Comparison of ENCODE assay signal across 9 cellular contexts in genomic region chr22:42820075-42820763, GRCh38. TPM values are rescaled to one million over a fixed set of nuclear protein-coding genes. Genes with fewer than 3 reads are reported as not detected.
DNase-seq lines count a peak whose midpoint lies in the region; ATAC-seq, FAIRE-seq and TF ChIP-seq lines count a peak whose summit lies in the region.
"Had no signal": no experiment of that assay in that cellular context is flagged by ENCODE, and none has a peak within 500 bp of the region (broad histone marks: within the 10 kb centered on the region; RNA-seq: fewer than 3 reads in every experiment).

No MANE protein-coding gene starts in this region.

- peak; percentile 78 for FAIRE-seq in GM19239 (lab: Jason Lieb, UNC)
- FAIRE-seq: TTC549 had no signal

- 54% methylated on average over 9 of the region's 9 CpGs for WGBS in esophagus muscularis mucosa
- 55% methylated on average over 9 of the region's 9 CpGs for WGBS in prostate gland
- WGBS in sigmoid colon, 2 donors: 60 to 65% methylated on average over 9 of the region's 9 CpGs

- DNase-seq in GM19239 (ENCODE audit: insufficient read length, low spot score) (no peak), OCI-M1 (lab: John Stamatoyannopoulos, UW) (peak; percentile 38), esophagus muscularis mucosa (ENCODE audit: extremely low spot score) (no peak), prostate gland (ENCODE audit: low spot score) (no peak), D341Med (ENCODE audit: low spot score) (no peak), sigmoid colon (no peak)

- ATAC-seq in HG02763 (IDR thresholded peaks at IDR 0.05; ENCODE audit: unreplicated experiment) (no peak), GM19351 (IDR thresholded peaks at IDR 0.05; ENCODE audit: unreplicated experiment) (no peak)

- H3K4me3 ChIP-seq in esophagus muscularis mucosa (no peak overlapping the region), prostate gland (no peak overlapping the region), sigmoid colon (no peak overlapping the region)

- H3K27ac ChIP-seq in esophagus muscularis mucosa (replicated peaks in 1 of 4) (peak overlapping the region in 1 of 4 donors; percentile 5), prostate gland (peak overlapping the region; percentile 73 to 83), sigmoid colon (peak overlapping the region in 1 of 4 donors; percentile 5)

- TF ChIP-seq POLR2A in esophagus muscularis mucosa (IDR thresholded peaks at IDR 0.05; ENCODE audit: low read depth) (no peak), prostate gland (IDR thresholded peaks at IDR 0.05) (no peak), sigmoid colon (IDR thresholded peaks at IDR 0.05) (no peak)

- H3K36me3 ChIP-seq in esophagus muscularis mucosa (peaks cover 17 to 61% (median 54%) of the 10 kb centered on the region in 4 donors), prostate gland (peaks cover 0 to 2% of the 10 kb centered on the region in 2 donors), sigmoid colon (peaks cover 5 to 58% (median 16%) of the 10 kb centered on the region in 4 donors)

- H3K4me1 ChIP-seq in esophagus muscularis mucosa: peaks cover 0 to 14% (median 12%) of the 10 kb centered on the region in 4 donors
- peaks cover 11% of the 10 kb centered on the region for H3K4me1 ChIP-seq in prostate gland (replicated peaks)
- H3K4me1 ChIP-seq in sigmoid colon: peaks cover 0 to 12% (median 7%) of the 10 kb centered on the region in 4 donors

- H3K27me3 ChIP-seq in esophagus muscularis mucosa: no peaks in the 10 kb centered on the region
- no peaks in the 10 kb centered on the region for H3K27me3 ChIP-seq in prostate gland (replicated peaks; ENCODE audit: insufficient read depth)
- no peaks in the 10 kb centered on the region for H3K27me3 ChIP-seq in sigmoid colon

- TF ChIP-seq EP300 in esophagus muscularis mucosa (IDR thresholded peaks at IDR 0.05): no peak
- TF ChIP-seq EP300 in sigmoid colon (IDR thresholded peaks at IDR 0.05): no peak

- intact Hi-C loops in esophagus muscularis mucosa (cut with DNase I) (no loop called here), prostate gland (cut with DNase I) (no loop called here), sigmoid colon (cut with DNase I) (no loop called here)

- peak; percentile 42 to 57 (median 55) for TF ChIP-seq CTCF in esophagus muscularis mucosa (IDR thresholded peaks at IDR 0.05)
- peak in 2 of 4 experiments; percentile 21 to 83 for TF ChIP-seq CTCF in prostate gland (IDR thresholded peaks at IDR 0.05)
- peak in 2 of 4 experiments; percentile 44 to 60 for TF ChIP-seq CTCF in sigmoid colon (IDR thresholded peaks at IDR 0.05)

- H3K9me3 ChIP-seq in esophagus muscularis mucosa (peaks cover 0 to 5% (median 0%) of the 10 kb centered on the region in 4 donors), prostate gland (no peaks in the 10 kb centered on the region), sigmoid colon (no peaks in the 10 kb centered on the region)

RNA-seq across cellular contexts. Expression of gene ARFGAP3, which starts 36.9 kb away (rescaled TPM):
- 10 to 100 TPM; 38.8 to 63.5 (median 41.4) TPM for total RNA-seq in esophagus muscularis mucosa
- total RNA-seq in prostate gland: 100 to 1,000 TPM in 1 of 2 donors, 10 to 100 TPM in 1; 92.9 to 127 TPM
- 10 to 100 TPM; 35.7 to 45.3 (median 40.5) TPM for total RNA-seq in sigmoid colon
- 10 to 100 TPM; 23.4 to 28.4 (median 27.1) TPM for polyA plus RNA-seq in sigmoid colon
